In the genomic region with DNA sequence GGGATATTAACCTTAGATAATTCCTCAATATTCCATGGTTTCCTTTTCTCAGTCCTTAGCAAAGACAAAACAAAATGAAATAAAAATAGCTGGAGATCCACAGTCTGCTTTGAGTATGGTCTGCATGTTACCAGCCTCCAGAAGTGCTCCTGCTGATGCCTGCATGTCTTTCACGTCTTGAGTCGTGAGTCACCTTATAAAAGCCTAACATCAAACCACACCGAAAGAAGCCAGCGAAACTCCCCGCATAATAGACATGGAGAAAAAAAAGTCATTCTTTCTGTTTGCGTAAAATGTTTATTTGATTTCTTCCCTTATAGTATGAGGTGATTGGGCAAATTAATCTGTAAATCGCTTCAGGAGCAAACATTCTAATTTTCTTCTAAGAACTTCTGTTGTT, we compare ENCODE assay signal across 19 cellular contexts.
DNase-seq lines count a peak whose midpoint lies in the region; ATAC-seq, FAIRE-seq and TF ChIP-seq lines count a peak whose summit lies in the region.
"Had no signal": no experiment of that assay in that cellular context is flagged by ENCODE, and none has a peak within 500 bp of the region (broad histone marks: within the 10 kb centered on the region; RNA-seq: fewer than 3 reads in every experiment).

No MANE protein-coding gene starts in this region.

- no peak for TF ChIP-seq CTCF in GM23338 (conservative IDR thresholded peaks at IDR 0.05; ENCODE audit: low read depth in 2 of 2)
- no peak for TF ChIP-seq CTCF in RWPE1 (conservative IDR thresholded peaks at IDR 0.05; ENCODE audit: low read depth)
- no peak for TF ChIP-seq CTCF in epithelial cell of esophagus (IDR thresholded peaks at IDR 0.05; ENCODE audit: insufficient read depth, low read depth, low read length, missing control alignments)
- no peak for TF ChIP-seq CTCF in pancreas (IDR thresholded peaks at IDR 0.05)
- TF ChIP-seq CTCF in GM13976 (IDR thresholded peaks at IDR 0.05; ENCODE audit: borderline replicate concordance, control extremely low read depth, extremely low read depth, insufficient read depth, missing control alignments) = no peak

- peak; percentile 26 for FAIRE-seq in pancreas (lab: Jason Lieb, UNC)
- FAIRE-seq: endothelial cell of umbilical vein, frontal cortex had no signal

- ATAC-seq in GM23338 (no peak; the same call in 2 of the 3 replicates), pancreas (no peak), GM21381 (IDR thresholded peaks at IDR 0.05; ENCODE audit: unreplicated experiment) (no peak), GM18867 (IDR thresholded peaks at IDR 0.05; ENCODE audit: unreplicated experiment) (no peak)

- no peaks in the 10 kb centered on the region for H3K27me3 Mint-ChIP-seq in GM23338 (ENCODE audit: insufficient read depth, low read depth, poor library complexity)
- H3K27me3 Mint-ChIP-seq: activated CD4-positive, alpha-beta T cell treated with anti-CD3 and anti-CD28 coated beads, Interleukin-2, amount 10 ng/mL, durations not matched to agents 7 days and 5 days had no signal

- H3K36me3 ChIP-seq in GM23338 (ENCODE audit: insufficient read depth) (no peaks in the 10 kb centered on the region), pancreas (no peaks in the 10 kb centered on the region)
- H3K36me3 ChIP-seq: left ventricle myocardium inferior had no signal

- peaks cover 6% of the 10 kb centered on the region; the same call in 2 of the 3 replicates for H3K4me1 Mint-ChIP-seq in GM23338
- H3K4me1 Mint-ChIP-seq: activated CD4-positive, alpha-beta T cell treated with anti-CD3 and anti-CD28 coated beads, Interleukin-2, amount 10 ng/mL, durations not matched to agents 7 days and 5 days had no signal

- no peaks in the 10 kb centered on the region for H3K36me3 Mint-ChIP-seq in GM23338 (ENCODE audit: low read depth)

- in situ Hi-C loops in GM13976 (cut with MboI; ENCODE audit: low sequenced_read_pairs, unreplicated experiment) = no loop called here

- H3K27ac ChIP-seq in GM23338 (ENCODE audit: low read depth) = no peak overlapping the region
- H3K27ac ChIP-seq in RWPE1 = no peak overlapping the region
- no peak overlapping the region for H3K27ac ChIP-seq in pancreas
- H3K27ac ChIP-seq: coronary artery, left ventricle myocardium inferior, skin epidermis had no signal

- POLR2A ChIA-PET in RWPE1 (lab: Yijun Ruan, JAX; ENCODE audit: low non-redundant PET) = no interaction called here

- no peaks in the 10 kb centered on the region for H3F3A ChIP-seq in GM23338 (replicated peaks; ENCODE audit: low read depth)

- CTCF ChIA-PET in RWPE1 (lab: Yijun Ruan, JAX) = no interaction called here

- no peaks in the 10 kb centered on the region for H3K9me2 ChIP-seq in GM23338 (ENCODE audit: insufficient read depth)

- H3K27ac Mint-ChIP-seq in GM23338 = peak overlapping the region; percentile 7; the same call in 1 of the 2 replicates
- H3K27ac Mint-ChIP-seq: activated CD4-positive, alpha-beta T cell treated with anti-CD3 and anti-CD28 coated beads, Interleukin-2, amount 10 ng/mL, durations not matched to agents 7 days and 5 days had no signal

- H3K4me1 ChIP-seq in GM23338 (ENCODE audit: insufficient read depth) = peaks cover 9% of the 10 kb centered on the region
- no peaks in the 10 kb centered on the region for H3K4me1 ChIP-seq in pancreas
- H3K4me1 ChIP-seq: left ventricle myocardium inferior had no signal

- H3K79me2 ChIP-seq in GM23338 (replicated peaks; ENCODE audit: insufficient read depth) = no peaks in the 10 kb centered on the region

- no peaks in the 10 kb centered on the region for H3K9me3 ChIP-seq in pancreas

- H3K4me2 ChIP-seq in GM23338 = no peak overlapping the region

- H3K9me3 Mint-ChIP-seq in GM23338 = no peaks in the 10 kb centered on the region

- no peaks in the 10 kb centered on the region for H4K20me1 ChIP-seq in GM23338 (replicated peaks; ENCODE audit: insufficient read depth)

- H2AFZ ChIP-seq in GM23338 = no peak overlapping the region; the same call in 1 of the 2 replicates

- H3K4me3 Mint-ChIP-seq in GM23338 = no peak overlapping the region
- H3K4me3 Mint-ChIP-seq: activated CD4-positive, alpha-beta T cell treated with anti-CD3 and anti-CD28 coated beads, Interleukin-2, amount 10 ng/mL, durations not matched to agents 7 days and 5 days had no signal

- WGBS in pancreas, 2 donors = 74 to 77% methylated on average over 7 of the region's 7 CpGs

- H3K4me3 ChIP-seq in GM23338 = no peak overlapping the region
- no peak overlapping the region for H3K4me3 ChIP-seq in epithelial cell of esophagus (ENCODE audit: low read length)
- H3K4me3 ChIP-seq in pancreas = no peak overlapping the region
- H3K4me3 ChIP-seq: coronary artery, left ventricle myocardium inferior, skin epidermis had no signal

- DNase-seq in GM23338 (ENCODE audit: low spot score) (peak; percentile 15), RWPE1 (ENCODE audit: low spot score) (peak; percentile 13), epithelial cell of esophagus (ENCODE audit: low read depth) (peak; percentile 2), pancreas (no peak), GM13976 (ENCODE audit: low spot score) (no peak)
- no peak for DNase-seq in activated CD4-positive, alpha-beta T cell treated with anti-CD3 and anti-CD28 coated beads, Interleukin-2, amount 50 U/mL, for 4 hours
- DNase-seq: activated CD4-positive, alpha-beta T cell treated with anti-CD3 and anti-CD28 coated beads, Interleukin-2, amount 10 ng/mL, durations not matched to agents 7 days and 5 days; amniotic stem cell; Karpas-422; left ventricle myocardium inferior; NCI-H774; posterior cingulate gyrus; stimulated activated CD4-positive, alpha-beta T cell treated with anti-CD3 and anti-CD28 coated beads, Interleukin-4, amount 100 ng/mL, for 1 hour had no signal

- no peaks in the 10 kb centered on the region for H3K27me3 ChIP-seq in GM23338 (ENCODE audit: insufficient read depth)
- no peaks in the 10 kb centered on the region for H3K27me3 ChIP-seq in pancreas

- intact Hi-C loops in pancreas (cut with DNase I) = no loop called here

TF ChIP-seq in GM23338, 12 proteins besides CTCF, POLR2A, EP300 and RAD21 (continues in another document):
- TF ChIP-seq ETS1 (IDR thresholded peaks at IDR 0.05) (no peak), EZH2phosphoT487 (IDR thresholded peaks at IDR 0.05; ENCODE audit: unreplicated experiment) (no peak), STAT1 (IDR thresholded peaks at IDR 0.05; ENCODE audit: unreplicated experiment) (no peak), POLR2AphosphoS5 (IDR thresholded peaks at IDR 0.05; ENCODE audit: low read depth) (no peak), ZNF331 (CRISPR knock-in tag; IDR thresholded peaks at IDR 0.05; ENCODE audit: low read depth) (no peak), NANOG (IDR thresholded peaks at IDR 0.05; ENCODE audit: borderline replicate concordance) (no peak)

Comparison
In these comparisons a context has a peak if more than half of its experiments do, and no peak if none do; other contexts are left out.
1. DNase-seq: peak in GM23338 (single experiment), RWPE1 (single experiment) and epithelial cell of esophagus (single experiment); none in pancreas (0 of 6), GM13976 (single experiment) and activated CD4-positive, alpha-beta T cell treated with anti-CD3 and anti-CD28 coated beads, Interleukin-2, amount 50 U/mL, for 4 hours (0 of 2).